In genomic region chr11:45660717-45661416, GRCh38 we compare ENCODE assay signal across 36 cellular contexts. TPM values are rescaled to one million over a fixed set of nuclear protein-coding genes. Genes with fewer than 3 reads are reported as not detected.
DNase-seq lines count a peak whose midpoint lies in the region; ATAC-seq, FAIRE-seq and TF ChIP-seq lines count a peak whose summit lies in the region.
"Had no signal": no experiment of that assay in that cellular context is flagged by ENCODE, and none has a peak within 500 bp of the region (broad histone marks: within the 10 kb centered on the region; RNA-seq: fewer than 3 reads in every experiment).

No MANE protein-coding gene starts in this region.

- CTCF ChIA-PET in activated naive CD4-positive, alpha-beta T cell treated with anti-CD3 and anti-CD28 coated beads, Interleukin-2, amount 10 ng/mL, durations not matched to agents 7 days and 5 days (lab: Charles Lee) = interaction anchor here (0.9 to 1.1 kb wide), 2 partner anchors 10 to 111 kb away, joined by 3 to 6 read pairs; no protein-coding TSS in a partner anchor

- peak overlapping the region; percentile 44 for H3K27ac ChIP-seq in cingulate gyrus (ENCODE audit: low read depth, low read length)
- H3K27ac ChIP-seq: A549, colonic mucosa, left ventricle myocardium inferior, pancreas, vagina had no signal

- H3K9me3 Mint-ChIP-seq in activated naive CD4-positive, alpha-beta T cell treated with anti-CD3 and anti-CD28 coated beads, Interleukin-2, amount 10 ng/mL, durations not matched to agents 7 days and 5 days = no peaks in the 10 kb centered on the region
- no peaks in the 10 kb centered on the region for H3K9me3 Mint-ChIP-seq in nephron
- no peaks in the 10 kb centered on the region for H3K9me3 Mint-ChIP-seq in type B pancreatic cell
- H3K9me3 Mint-ChIP-seq: CD4-positive, alpha-beta T cell; mesothelial cell of epicardium; naive B cell; stimulated activated naive CD8-positive, alpha-beta T cell treated with anti-CD3 and anti-CD28 coated beads, Interleukin-15, amount 100 ng/mL, for 72 hours; T-helper 2 cell treated with Interferon-gamma antibody and Interleukin-4, amounts not matched to agents 5 μg/mL and 100 μg/mL, for 36 hours had no signal

- no peak for FAIRE-seq in GM12891 (lab: Jason Lieb, UNC)
- FAIRE-seq: A549, D721Med, GM12878, HTR-8/SVneo, K562, pancreas, small intestine had no signal

- no peaks in the 10 kb centered on the region for H3K36me3 Mint-ChIP-seq in activated naive CD4-positive, alpha-beta T cell treated with anti-CD3 and anti-CD28 coated beads, Interleukin-2, amount 10 ng/mL, durations not matched to agents 7 days and 5 days
- H3K36me3 Mint-ChIP-seq in nephron (ENCODE audit: low read depth) (no peaks in the 10 kb centered on the region), type B pancreatic cell (no peaks in the 10 kb centered on the region)
- H3K36me3 Mint-ChIP-seq: activated naive CD8-positive, alpha-beta T cell; mesothelial cell of epicardium; naive B cell had no signal

- H3K4me3 Mint-ChIP-seq in activated naive CD4-positive, alpha-beta T cell treated with anti-CD3 and anti-CD28 coated beads, Interleukin-2, amount 10 ng/mL, durations not matched to agents 7 days and 5 days = no peak overlapping the region
- H3K4me3 Mint-ChIP-seq in nephron (peak overlapping the region; percentile 12 to 73 (median 24)), type B pancreatic cell (peak overlapping the region; percentile 66)
- H3K4me3 Mint-ChIP-seq: activated CD8-positive, alpha-beta T cell treated with anti-CD3 and anti-CD28 coated beads, Interleukin-2, amount 10 ng/mL, durations not matched to agents 7 days and 5 days; activated naive CD8-positive, alpha-beta T cell; CD4-positive, alpha-beta T cell; mesothelial cell of epicardium; stimulated activated naive CD8-positive, alpha-beta T cell treated with anti-CD3 and anti-CD28 coated beads, Interleukin-15, amount 100 ng/mL, for 72 hours; T-helper 2 cell treated with Interferon-gamma antibody and Interleukin-4, amounts not matched to agents 5 μg/mL and 100 μg/mL, for 36 hours had no signal

- peak; percentile 6 for DNase-seq in activated naive CD4-positive, alpha-beta T cell treated with anti-CD3 and anti-CD28 coated beads, Interleukin-2, amount 10 ng/mL, durations not matched to agents 7 days and 5 days
- DNase-seq in activated naive CD4-positive, alpha-beta T cell treated with anti-CD3 and anti-CD28 coated beads, Interleukin-2, amount 50 U/mL, for 16 hours = no peak
- DNase-seq in type B pancreatic cell (ENCODE audit: extremely low spot score, unreplicated experiment) (no peak), GM12891 (ENCODE audit: insufficient read length, low spot score) (no peak)
- DNase-seq: activated CD4-positive, alpha-beta T cell treated with anti-CD3 and anti-CD28 coated beads for 4 hours; activated CD8-positive, alpha-beta T cell treated with anti-CD3 and anti-CD28 coated beads, Interleukin-2, amount 10 ng/mL, durations not matched to agents 7 days and 5 days; CD4-positive, alpha-beta T cell; colonic mucosa; effector CD8-positive, alpha-beta T cell; EL; H7; left ventricle myocardium inferior; naive B cell; NCI-H1092; NCI-H1694; NCI-H526; SHP77; small intestine; stimulated activated CD4-positive, alpha-beta T cell treated with anti-CD3 and anti-CD28 coated beads, Interleukin-1b, Interleukin-23, amount 100 ng/mL, for 48 hours; stimulated activated CD8-positive, alpha-beta memory T cell treated with anti-CD3 and anti-CD28 coated beads, Interleukin-4, amount 100 ng/mL, for 48 hours; stimulated activated naive CD8-positive, alpha-beta T cell treated with anti-CD3 and anti-CD28 coated beads, Interleukin-15, amount 100 ng/mL, for 72 hours had no signal

- TF ChIP-seq POLR2A in GM12891 (IDR thresholded peaks at IDR 0.05; ENCODE audit: low read depth, low read length) = no peak

- TF ChIP-seq CTCF in nephron (IDR thresholded peaks at IDR 0.05; ENCODE audit: unreplicated experiment in 3 of 3) (no peak), type B pancreatic cell (conservative IDR thresholded peaks at IDR 0.05) (no peak)

- H3K27ac Mint-ChIP-seq in activated naive CD4-positive, alpha-beta T cell treated with anti-CD3 and anti-CD28 coated beads, Interleukin-2, amount 10 ng/mL, durations not matched to agents 7 days and 5 days = peak overlapping the region; percentile 45
- H3K27ac Mint-ChIP-seq in nephron = peak overlapping the region; percentile 24 to 63 (median 52)
- H3K27ac Mint-ChIP-seq in type B pancreatic cell = peak overlapping the region; percentile 13
- H3K27ac Mint-ChIP-seq: activated CD8-positive, alpha-beta T cell treated with anti-CD3 and anti-CD28 coated beads, Interleukin-2, amount 10 ng/mL, durations not matched to agents 7 days and 5 days; activated naive CD8-positive, alpha-beta T cell; CD4-positive, alpha-beta T cell; mesothelial cell of epicardium; naive B cell; T-helper 2 cell treated with Interferon-gamma antibody and Interleukin-4, amounts not matched to agents 5 μg/mL and 100 μg/mL, for 36 hours had no signal

- H3K4me1 Mint-ChIP-seq in activated naive CD4-positive, alpha-beta T cell treated with anti-CD3 and anti-CD28 coated beads, Interleukin-2, amount 10 ng/mL, durations not matched to agents 7 days and 5 days = peaks cover 1% of the 10 kb centered on the region
- H3K4me1 Mint-ChIP-seq in nephron = peaks cover 53% of the 10 kb centered on the region
- peaks cover 40% of the 10 kb centered on the region for H3K4me1 Mint-ChIP-seq in type B pancreatic cell (ENCODE audit: unreplicated experiment)

- peaks cover 86% of the 10 kb centered on the region for H3K27me3 Mint-ChIP-seq in activated naive CD4-positive, alpha-beta T cell treated with anti-CD3 and anti-CD28 coated beads, Interleukin-2, amount 10 ng/mL, durations not matched to agents 7 days and 5 days
- peaks cover 38% of the 10 kb centered on the region for H3K27me3 Mint-ChIP-seq in nephron (ENCODE audit: low read depth)
- H3K27me3 Mint-ChIP-seq in type B pancreatic cell = peaks cover 55% of the 10 kb centered on the region

- no peak for ATAC-seq in HG02763 (IDR thresholded peaks at IDR 0.05; ENCODE audit: unreplicated experiment)
- no peak for ATAC-seq in GM21737 (IDR thresholded peaks at IDR 0.05; ENCODE audit: unreplicated experiment)
- ATAC-seq: activated CD8-positive, alpha-beta T cell treated with anti-CD3 and anti-CD28 coated beads, Interleukin-2, amount 10 ng/mL, durations not matched to agents 7 days and 5 days; GM12878; K562; Panc1; pancreas; stimulated activated naive CD8-positive, alpha-beta T cell treated with anti-CD3 and anti-CD28 coated beads, Interleukin-15, amount 100 ng/mL, for 72 hours had no signal

TF ChIP-seq in GM12891, 5 proteins besides CTCF, POLR2A, EP300 and RAD21:
- TF ChIP-seq TAF1 (IDR thresholded peaks at IDR 0.05; ENCODE audit: low read depth, low read length) (no peak), PAX5 (IDR thresholded peaks at IDR 0.05; ENCODE audit: insufficient read depth, low read length, severe bottlenecking) (no peak), SPI1 (IDR thresholded peaks at IDR 0.05; ENCODE audit: low read depth, low read length) (no peak), POLR2AphosphoS5 (IDR thresholded peaks at IDR 0.05; ENCODE audit: low read depth, low read length) (no peak), POU2F2 (IDR thresholded peaks at IDR 0.05; ENCODE audit: low read depth, low read length) (no peak)

RNA-seq across cellular contexts. Expression of gene CHST1, which starts 4.6 kb away (rescaled TPM):
- 4.5 and 9.2 TPM in 2 replicates for total RNA-seq in type B pancreatic cell (ENCODE audit: low replicate concordance)
- not detected for polyA plus RNA-seq in GM12891 (2012; ENCODE audit: low read depth, missing spikeins)
- total RNA-seq: activated CD8-positive, alpha-beta T cell treated with anti-CD3 and anti-CD28 coated beads, Interleukin-2, amount 10 ng/mL, durations not matched to agents 7 days and 5 days; CD4-positive, alpha-beta T cell; GM12878 had no signal
- polyA plus RNA-seq: GM12878 had no signal
